ENCODE assay signal across 1 cellular context in genomic region chr11:118002541-118003019, GRCh38.
TF ChIP-seq lines count a peak whose summit lies in the region.

No MANE protein-coding gene starts in this region.

TF ChIP-seq in GM12878, 131 proteins besides CTCF, POLR2A, EP300 and RAD21 (continued from another document):
- TF ChIP-seq E2F4 (IDR thresholded peaks at IDR 0.05; ENCODE audit: low read depth, low read length) (no peak), PAX5 (IDR thresholded peaks at IDR 0.05; ENCODE audit: borderline replicate concordance, low read depth, low read length) (0 out of 2 replicates have a peak, but pooled peaks have one; percentile 23), JUNB (IDR thresholded peaks at IDR 0.05) (0 out of 2 replicates have a peak, but pooled peaks have one; percentile 7), EED (IDR thresholded peaks at IDR 0.05; ENCODE audit: low read depth) (peak; percentile 40), IKZF2 (IDR thresholded peaks at IDR 0.05) (peak; percentile 38 to 54; a peak in 1 of 4 replicates), ZBTB4 (CRISPR knock-in tag; IDR thresholded peaks at IDR 0.05) (no peak), SPI1 (IDR thresholded peaks at IDR 0.05; ENCODE audit: borderline replicate concordance, insufficient read depth, low read depth, low read length) (0 out of 2 replicates have a peak, but pooled peaks have one; percentile 1)
